22 cellular contexts compared by ENCODE assay signal in the genomic region with DNA sequence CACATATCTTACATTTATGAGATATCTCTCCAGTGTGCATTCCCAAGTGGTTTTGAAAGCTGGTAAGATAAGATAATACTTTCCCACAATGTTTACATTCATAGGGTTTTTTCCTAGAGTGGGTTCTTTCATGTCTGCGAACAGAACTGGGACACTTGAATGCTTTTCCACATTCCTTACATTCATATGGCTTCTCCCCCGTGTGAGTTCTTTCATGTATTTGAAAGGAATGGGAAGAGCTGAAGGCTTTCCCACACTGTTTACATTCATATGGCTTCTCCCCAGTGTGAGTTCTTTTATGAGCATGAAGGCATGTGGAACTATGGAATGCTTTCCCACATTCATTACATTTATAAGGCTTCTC. TPM values are rescaled to one million over a fixed set of nuclear protein-coding genes. Genes with fewer than 3 reads are reported as not detected.
"Had no signal": no experiment of that assay in that cellular context is flagged by ENCODE, and none has a peak within 500 bp of the region (broad histone marks: within the 10 kb centered on the region; RNA-seq: fewer than 3 reads in every experiment).

No MANE protein-coding gene starts in this region.

- H3K4me1 Mint-ChIP-seq: activated naive CD4-positive, alpha-beta T cell treated with anti-CD3 and anti-CD28 coated beads, Interleukin-2, amount 10 ng/mL, durations not matched to agents 7 days and 5 days; activated naive CD8-positive, alpha-beta T cell treated with anti-CD3 and anti-CD28 coated beads, Interleukin-2, amount 50 U/mL, for 24 hours; naive thymus-derived CD4-positive, alpha-beta T cell; stimulated activated effector memory CD8-positive, alpha-beta T cell treated with anti-CD3 and anti-CD28 coated beads, Interleukin-12 subunit alpha, Interleukin-12 subunit beta, amount 100 ng/mL, for 72 hours had no signal

- ATAC-seq: activated naive CD8-positive, alpha-beta T cell treated with anti-CD3 and anti-CD28 coated beads, Interleukin-2, amount 50 U/mL, for 24 hours; naive thymus-derived CD4-positive, alpha-beta T cell; sciatic nerve; stimulated activated effector memory CD8-positive, alpha-beta T cell treated with anti-CD3 and anti-CD28 coated beads, Interleukin-12 subunit alpha, Interleukin-12 subunit beta, amount 100 ng/mL, for 72 hours had no signal

- H3K4me3 Mint-ChIP-seq: activated naive CD4-positive, alpha-beta T cell treated with anti-CD3 and anti-CD28 coated beads, Interleukin-2, amount 10 ng/mL, durations not matched to agents 7 days and 5 days; activated naive CD8-positive, alpha-beta T cell treated with anti-CD3 and anti-CD28 coated beads, Interleukin-2, amount 50 U/mL, for 24 hours; immature natural killer cell; naive thymus-derived CD4-positive, alpha-beta T cell; stimulated activated effector memory CD8-positive, alpha-beta T cell treated with anti-CD3 and anti-CD28 coated beads, Interleukin-12 subunit alpha, Interleukin-12 subunit beta, amount 100 ng/mL, for 72 hours had no signal

- H3K27me3 ChIP-seq: ascending aorta, breast epithelium, esophagus muscularis mucosa, ovary, stomach, testis had no signal

- H3K27ac ChIP-seq: ascending aorta, breast epithelium, esophagus muscularis mucosa, ovary, stomach, testis, WERI-Rb-1 had no signal

- H3K4me1 ChIP-seq: ascending aorta, breast epithelium, esophagus muscularis mucosa, stomach, testis had no signal

- H3K36me3 ChIP-seq: ovary had no signal

- H3K27ac Mint-ChIP-seq: activated naive CD4-positive, alpha-beta T cell treated with anti-CD3 and anti-CD28 coated beads, Interleukin-2, amount 10 ng/mL, durations not matched to agents 7 days and 5 days; activated naive CD8-positive, alpha-beta T cell treated with anti-CD3 and anti-CD28 coated beads, Interleukin-2, amount 50 U/mL, for 24 hours; immature natural killer cell; naive thymus-derived CD4-positive, alpha-beta T cell; stimulated activated effector memory CD8-positive, alpha-beta T cell treated with anti-CD3 and anti-CD28 coated beads, Interleukin-12 subunit alpha, Interleukin-12 subunit beta, amount 100 ng/mL, for 72 hours; type B pancreatic cell had no signal

- DNase-seq: activated CD4-positive, alpha-beta T cell treated with anti-CD3 and anti-CD28 coated beads for 1 hour; activated CD8-positive, alpha-beta memory T cell treated with anti-CD3 and anti-CD28 coated beads for 24 hours; activated CD8-positive, alpha-beta memory T cell treated with anti-CD3 and anti-CD28 coated beads, Interleukin-2, amount 50 U/mL, for 48 hours; activated effector memory CD4-positive, alpha-beta T cell treated with Interleukin-2 at 50 U/mL for 16 hours; activated naive CD4-positive, alpha-beta T cell treated with anti-CD3 and anti-CD28 coated beads, Interleukin-2, amount 10 ng/mL, durations not matched to agents 7 days and 5 days; activated naive CD8-positive, alpha-beta T cell treated with anti-CD3 and anti-CD28 coated beads, Interleukin-2, amount 50 U/mL, for 24 hours; activated T-cell treated with anti-CD3 and anti-CD28 coated beads, Interleukin-2, amount 50 U/mL, for 48 hours; effector CD4-positive, alpha-beta T cell; immature natural killer cell; mesenchymal stem cell; naive thymus-derived CD4-positive, alpha-beta T cell; ovary; stimulated activated CD4-positive, alpha-beta T cell treated with anti-CD3 and anti-CD28 coated beads, Interleukin-4, amount 100 ng/mL, for 24 hours; stomach; testis; WERI-Rb-1 had no signal

- H3K27me3 Mint-ChIP-seq: activated naive CD4-positive, alpha-beta T cell treated with anti-CD3 and anti-CD28 coated beads, Interleukin-2, amount 10 ng/mL, durations not matched to agents 7 days and 5 days; activated naive CD8-positive, alpha-beta T cell treated with anti-CD3 and anti-CD28 coated beads, Interleukin-2, amount 50 U/mL, for 24 hours; naive thymus-derived CD4-positive, alpha-beta T cell; type B pancreatic cell had no signal

- H3K9me3 ChIP-seq: testis had no signal

- H3K4me3 ChIP-seq: esophagus muscularis mucosa, ovary, stomach, testis had no signal

RNA-seq across cellular contexts. Expression of gene ZNF433, which starts 19.7 kb away (rescaled TPM):
- total RNA-seq: ascending aorta had no signal

RNA-seq across cellular contexts. Expression of gene ZNF878, which starts 37.0 kb away (rescaled TPM):
- total RNA-seq: ascending aorta; naive thymus-derived CD4-positive, alpha-beta T cell had no signal
- polyA plus RNA-seq: immature natural killer cell; naive thymus-derived CD4-positive, alpha-beta T cell had no signal
